In genomic region chr12:104814944-104815343, GRCh38 we compare ENCODE assay signal across 22 cellular contexts.
A peak's percentile ranks its signal among the peaks of the same experiment; 100 is the strongest.
DNase-seq lines count a peak whose midpoint lies in the region; ATAC-seq, FAIRE-seq and TF ChIP-seq lines count a peak whose summit lies in the region.
"Had no signal": no experiment of that assay in that cellular context is flagged by ENCODE, and none has a peak within 500 bp of the region (broad histone marks: within the 10 kb centered on the region; RNA-seq: fewer than 3 reads in every experiment).

No MANE protein-coding gene starts in this region.

- H3K27me3 ChIP-seq in HepG2 (ENCODE audit: control insufficient read depth in 1 of 2, insufficient read depth in 2 of 2, low read length in 2 of 2) (no peaks in the 10 kb centered on the region), right lobe of liver (no peaks in the 10 kb centered on the region), K562 (ENCODE audit: control insufficient read depth in 2 of 2, insufficient read depth in 2 of 2, low read length in 2 of 2) (peaks cover 0 to 8% of the 10 kb centered on the region in 2 experiments; a peak in 2 of 5 replicates)
- H3K27me3 ChIP-seq: BE2C, BLaER1 had no signal

- H3K9me1 ChIP-seq in K562 (ENCODE audit: control insufficient read depth, insufficient read depth, low read length), result no peaks in the 10 kb centered on the region

- H3K4me3 ChIP-seq in HepG2 (replicated peaks in 1 of 3; ENCODE audit: insufficient read depth in 1 of 3, low read depth in 2 of 3, low read length in 3 of 3), result no peak overlapping the region
- no peak overlapping the region for H3K4me3 ChIP-seq in right lobe of liver
- no peak overlapping the region for H3K4me3 ChIP-seq in K562
- H3K4me3 ChIP-seq: BLaER1 had no signal

- ATAC-seq in HepG2 (no peak), right lobe of liver (no peak), K562 (no peak), GM19023 (IDR thresholded peaks at IDR 0.05; ENCODE audit: unreplicated experiment) (no peak)

- TF ChIP-seq EP300 in HepG2 (IDR thresholded peaks at IDR 0.05; ENCODE audit: low read depth in 2 of 2, low read length in 2 of 2) (no peak), HepG2 (CRISPR knock-in tag; IDR thresholded peaks at IDR 0.05; ENCODE audit: borderline replicate concordance) (no peak), K562 (IDR thresholded peaks at IDR 0.05; ENCODE audit: low read length) (no peak)

- in situ Hi-C loops in HepG2 (cut with HindIII; ENCODE audit: extremely low pct_ligation_motif_present, low pct_unique_long_range_greater_than_20kb), result no loop called here
- in situ Hi-C loops in K562 (cut with MboI), result no loop called here

- no peak for TF ChIP-seq CTCF in HepG2 (CRISPR knock-in tag; IDR thresholded peaks at IDR 0.05)
- TF ChIP-seq CTCF in right lobe of liver (IDR thresholded peaks at IDR 0.05), result no peak
- TF ChIP-seq CTCF in K562 (IDR thresholded peaks at IDR 0.05 in 2 of 3, conservative IDR thresholded peaks at IDR 0.05 in 1 of 3; ENCODE audit: insufficient read depth in 2 of 3, low read depth in 1 of 3, low read length in 3 of 3), result no peak

- H3K4me1 ChIP-seq in HepG2 (ENCODE audit: insufficient read depth, low read length) (no peaks in the 10 kb centered on the region), right lobe of liver (no peaks in the 10 kb centered on the region), K562 (replicated peaks in 1 of 2; ENCODE audit: control insufficient read depth in 2 of 2, insufficient read depth in 2 of 2, low read length in 2 of 2) (no peaks in the 10 kb centered on the region)
- H3K4me1 ChIP-seq: BE2C, BLaER1 had no signal

- no peak for FAIRE-seq in HepG2 (lab: Jason Lieb, UNC)
- no peak for FAIRE-seq in K562 (lab: Jason Lieb, UNC)
- FAIRE-seq: GM12891 had no signal

- H2AFZ ChIP-seq in HepG2 (ENCODE audit: low read length) (no peak overlapping the region), K562 (ENCODE audit: low read depth, low read length) (no peak overlapping the region)

- POLR2A ChIA-PET in HepG2 (lab: Yijun Ruan, JAX), result no interaction called here
- POLR2A ChIA-PET in K562 (lab: Yijun Ruan, JAX), result interaction anchor here (0.5 kb wide), 1 partner anchor 26 kb away, joined by 3 read pairs; no protein-coding TSS in a partner anchor

- no peak for TF ChIP-seq RAD21 in HepG2 (CRISPR knock-in tag; IDR thresholded peaks at IDR 0.05)
- TF ChIP-seq RAD21 in K562 (CRISPR knock-in tag; conservative IDR thresholded peaks at IDR 0.05 in 1 of 2, IDR thresholded peaks at IDR 0.05 in 1 of 2), result no peak

- H3K9me3 ChIP-seq in HepG2 (ENCODE audit: low read length) (no peaks in the 10 kb centered on the region), right lobe of liver (no peaks in the 10 kb centered on the region), K562 (replicated peaks; ENCODE audit: control insufficient read depth, insufficient read depth, low read depth, low read length) (no peaks in the 10 kb centered on the region)
- H3K9me3 ChIP-seq: BE2C had no signal

- DNase-seq in HepG2 (ENCODE audit: low spot score) (no peak), right lobe of liver (no peak), K562 (ENCODE audit: extremely low read depth in 1 of 4, low spot score in 3 of 4) (no peak), occipital lobe (lab: John Stamatoyannopoulos, UW) (no peak)
- DNase-seq: ACHN; BE2C; C1 segment of cervical spinal cord; CD4-positive, alpha-beta memory T cell; CD4-positive, CD25-positive, alpha-beta regulatory T cell; CD8-positive, alpha-beta memory T cell; COR-L47; DMS 273 treated with DMSO at 0.1 percent for 48 hours; DMS153; DMS53; DMS79; DND-41; EL; GDM1 had no signal

- H3K9ac ChIP-seq in HepG2 (ENCODE audit: insufficient read depth, low read depth, low read length), result no peak overlapping the region
- no peak overlapping the region for H3K9ac ChIP-seq in K562 (ENCODE audit: insufficient read depth in 1 of 2, low read depth in 2 of 2, low read length in 2 of 2)
- H3K9ac ChIP-seq: BLaER1 had no signal

- intact Hi-C loops in HepG2 (cut with micrococcal nuclease; ENCODE audit: unreplicated experiment), result no loop called here
- intact Hi-C loops in right lobe of liver (cut with DNase I), result no loop called here
- intact Hi-C loops in K562 (cut with micrococcal nuclease), result no loop called here

- no peak overlapping the region for H3K4me2 ChIP-seq in HepG2 (ENCODE audit: low read depth, low read length)
- no peak overlapping the region for H3K4me2 ChIP-seq in K562 (ENCODE audit: insufficient read depth, low read length)
- H3K4me2 ChIP-seq: BLaER1 had no signal

- no peaks in the 10 kb centered on the region for H3K79me2 ChIP-seq in HepG2 (ENCODE audit: insufficient read depth, low read length)
- H3K79me2 ChIP-seq in K562 (ENCODE audit: control insufficient read depth, insufficient read depth, low read length), result no peaks in the 10 kb centered on the region

- H4K20me1 ChIP-seq in HepG2 (ENCODE audit: insufficient read depth, low read length) (no peaks in the 10 kb centered on the region), K562 (replicated peaks; ENCODE audit: control insufficient read depth, insufficient read depth, low read length) (no peaks in the 10 kb centered on the region)
- H4K20me1 ChIP-seq: BLaER1 had no signal

- H3K36me3 ChIP-seq in HepG2 (replicated peaks in 1 of 2; ENCODE audit: control insufficient read depth in 1 of 2, insufficient read depth in 2 of 2, low read length in 2 of 2) (no peaks in the 10 kb centered on the region), right lobe of liver (peaks cover 0 to 6% (median 1%) of the 10 kb centered on the region in 4 donors), K562 (ENCODE audit: control insufficient read depth, insufficient read depth, low read length) (no peaks in the 10 kb centered on the region)
- H3K36me3 ChIP-seq: BE2C, BLaER1 had no signal

- CTCF ChIA-PET in HepG2 (lab: Yijun Ruan, JAX; ENCODE audit: low intra/inter-chr PET ratio, low total read pairs), result no interaction called here
- CTCF ChIA-PET in K562 (lab: Yijun Ruan, JAX; ENCODE audit: low intra/inter-chr PET ratio), result interaction anchor here (0.6 kb wide), 2 partner anchors 420 to 684 kb away, joined by 3 read pairs; no protein-coding TSS in a partner anchor

- BruUV-seq in HepG2 (replicated peaks; lab: Mats Ljungman, UMichigan) (no TSS peak), K562 (replicated peaks; lab: Mats Ljungman, UMichigan) (no TSS peak)

- TF ChIP-seq POLR2A in HepG2 (IDR thresholded peaks at IDR 0.05; ENCODE audit: insufficient read depth in 1 of 2, low read depth in 2 of 2, low read length in 2 of 2) (no peak), right lobe of liver (IDR thresholded peaks at IDR 0.05) (no peak), K562 (conservative IDR thresholded peaks at IDR 0.05) (no peak)

- H3K27ac ChIP-seq in HepG2 (ENCODE audit: extremely low read length, insufficient read depth, low read length), result no peak overlapping the region
- H3K27ac ChIP-seq in right lobe of liver, result no peak overlapping the region
- H3K27ac ChIP-seq in K562 (ENCODE audit: extremely low read depth, low read depth, low read length), result no peak overlapping the region
- H3K27ac ChIP-seq: 22Rv1, BLaER1 had no signal

- 88% methylated on average over 3 of the region's 3 CpGs for WGBS in HepG2 (ENCODE audit: low lambda C conversion rate)
- 82% methylated on average over 3 of the region's 3 CpGs for WGBS in right lobe of liver (ENCODE audit: insufficient coverage, low coverage, low lambda C conversion rate, missing lambda C conversion rate)
- WGBS in K562 (ENCODE audit: insufficient coverage, low coverage, missing lambda C conversion rate), result 3% methylated on average over 3 of the region's 3 CpGs

TF ChIP-seq in HepG2, 621 proteins besides CTCF, POLR2A, EP300 and RAD21 (continues in another document):
- TF ChIP-seq MTA3 (CRISPR knock-in tag; IDR thresholded peaks at IDR 0.05) (no peak), MAFF (IDR thresholded peaks at IDR 0.05; ENCODE audit: low read depth, low read length) (peak; percentile 90), ZNF639 (CRISPR knock-in tag; conservative IDR thresholded peaks at IDR 0.05) (no peak), MAFK (conservative IDR thresholded peaks at IDR 0.05 in 1 of 2, IDR thresholded peaks at IDR 0.05 in 1 of 2; ENCODE audit: low read length in 2 of 2) (peak; percentile 88 to 90)

TF ChIP-seq in K562, 482 proteins besides CTCF, POLR2A, EP300 and RAD21:
- peak; percentile 86 for TF ChIP-seq MAFG (tag; conservative IDR thresholded peaks at IDR 0.05)
- no peak for TF ChIP-seq ZNF280A (IDR thresholded peaks at IDR 0.05; ENCODE audit: low read depth, partially characterized antibody)
- peak; percentile 81 for TF ChIP-seq C11orf30 (IDR thresholded peaks at IDR 0.05; ENCODE audit: low read depth)
- TF ChIP-seq ZNF316 (IDR thresholded peaks at IDR 0.05), result peak; percentile 91
- peak; percentile 79 for TF ChIP-seq MAFK (IDR thresholded peaks at IDR 0.05; ENCODE audit: low read length)
- TF ChIP-seq MAFF (IDR thresholded peaks at IDR 0.05; ENCODE audit: low read length), result peak; percentile 86
- no peak for TF ChIP-seq SMAD2 (IDR thresholded peaks at IDR 0.05; ENCODE audit: low read depth, low read length)
- TF ChIP-seq ZFP1 (CRISPR knock-in tag; IDR thresholded peaks at IDR 0.05), result no peak
- TF ChIP-seq HNRNPK (IDR thresholded peaks at IDR 0.05; ENCODE audit: low read depth, low read length, poor library complexity, severe bottlenecking), result no peak

Comparison
In these comparisons a context has a peak if more than half of its experiments do, and no peak if none do; other contexts are left out.
1. Of the 241 proteins assayed by ChIP-seq in both HepG2 and K562: peak only in HepG2: none; only in K562: MAFG; in both: MAFF and MAFK; in neither: 238.